In the genomic region with DNA sequence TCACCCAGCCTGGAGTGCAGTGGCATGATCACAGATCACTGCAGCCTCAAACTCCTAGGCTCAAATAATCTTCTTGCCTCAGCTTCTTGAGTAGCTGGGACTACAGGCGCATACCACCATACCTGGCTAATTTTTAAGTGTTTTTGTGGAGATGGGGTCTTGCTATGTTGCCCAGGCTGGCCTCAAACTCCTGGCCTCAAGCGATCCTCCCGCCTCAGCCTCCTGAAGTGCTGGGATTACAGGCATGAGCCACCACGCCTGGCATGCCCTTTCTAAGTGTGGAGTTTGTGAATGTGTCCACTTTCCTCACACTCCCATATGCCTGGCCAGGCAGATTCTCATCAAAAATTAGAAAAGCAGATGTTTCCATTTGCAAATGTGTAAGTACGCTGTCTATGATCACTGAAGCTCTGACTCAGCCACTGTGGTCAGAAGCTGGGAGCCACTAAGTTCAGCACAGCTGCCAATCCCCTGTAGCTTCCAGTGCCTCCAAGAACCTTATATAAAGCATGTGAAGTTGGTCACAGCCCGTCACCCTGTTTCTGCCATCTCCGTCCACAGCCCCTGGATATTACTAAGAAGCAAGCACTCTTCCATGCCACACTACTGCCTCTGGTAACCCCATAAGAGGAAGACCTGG, we compare ENCODE assay signal across 13 cellular contexts.
DNase-seq lines count a peak whose midpoint lies in the region; ATAC-seq and TF ChIP-seq lines count a peak whose summit lies in the region.
"Had no signal": no experiment of that assay in that cellular context is flagged by ENCODE, and none has a peak within 500 bp of the region (broad histone marks: within the 10 kb centered on the region; RNA-seq: fewer than 3 reads in every experiment).

No MANE protein-coding gene starts in this region.

- no peaks in the 10 kb centered on the region for H3K9me3 Mint-ChIP-seq in CD4-positive, CD25-positive, alpha-beta regulatory T cell
- H3K9me3 Mint-ChIP-seq: GM23338, immature natural killer cell had no signal

- H3K27me3 Mint-ChIP-seq in CD4-positive, CD25-positive, alpha-beta regulatory T cell, result no peaks in the 10 kb centered on the region

- ATAC-seq in CD4-positive, CD25-positive, alpha-beta regulatory T cell (ENCODE audit: low read depth in 2 of 2), result no peak
- ATAC-seq in mucosa of descending colon, result peak; percentile 15
- ATAC-seq: GM23338 had no signal

- no peak overlapping the region for H3K4me3 ChIP-seq in CD4-positive, CD25-positive, alpha-beta regulatory T cell (ENCODE audit: low read depth, low read length)
- H3K4me3 ChIP-seq in HEK293 (ENCODE audit: low read depth, low read length) (no peak overlapping the region), mucosa of descending colon (no peak overlapping the region), SJCRH30 (no peak overlapping the region), left ventricle myocardium inferior (no peak overlapping the region)
- H3K4me3 ChIP-seq: GM23338, SK-N-MC, tibial nerve had no signal

- no peaks in the 10 kb centered on the region for H3K36me3 ChIP-seq in CD4-positive, CD25-positive, alpha-beta regulatory T cell (ENCODE audit: control insufficient read depth, insufficient read depth, low read length)
- H3K36me3 ChIP-seq in HEK293 (ENCODE audit: control insufficient read depth in 2 of 2, insufficient read depth in 1 of 2, low read length in 2 of 2) (no peaks in the 10 kb centered on the region), mucosa of descending colon (ENCODE audit: low read depth) (no peaks in the 10 kb centered on the region), SJCRH30 (no peaks in the 10 kb centered on the region), left ventricle myocardium inferior (no peaks in the 10 kb centered on the region)
- H3K36me3 ChIP-seq: tibial nerve had no signal

- CTCF ChIA-PET in HEK293 (lab: Yijun Ruan, JAX), result interaction anchor here (0.6 kb wide), 1 partner anchor 354 kb away, joined by 3 read pairs; no protein-coding TSS in a partner anchor

- intact Hi-C loops in mucosa of descending colon (cut with DNase I, micrococcal nuclease) (no loop called here), left ventricle myocardium inferior (cut with micrococcal nuclease) (no loop called here)

- H3K9me3 ChIP-seq in CD4-positive, CD25-positive, alpha-beta regulatory T cell (ENCODE audit: control insufficient read depth in 2 of 2, low read length in 2 of 2), result no peaks in the 10 kb centered on the region
- H3K9me3 ChIP-seq in HEK293 (ENCODE audit: control insufficient read depth, insufficient read depth, low read depth, low read length) (no peaks in the 10 kb centered on the region), mucosa of descending colon (no peaks in the 10 kb centered on the region), SJCRH30 (replicated peaks) (no peaks in the 10 kb centered on the region), left ventricle myocardium inferior (replicated peaks) (no peaks in the 10 kb centered on the region)
- H3K9me3 ChIP-seq: tibial nerve had no signal

- H3K36me3 Mint-ChIP-seq in CD4-positive, CD25-positive, alpha-beta regulatory T cell, result peaks cover 13% of the 10 kb centered on the region

- POLR2A ChIA-PET in HEK293 (lab: Yijun Ruan, JAX), result no interaction called here

- H3K27ac Mint-ChIP-seq in CD4-positive, CD25-positive, alpha-beta regulatory T cell, result peak overlapping the region in 2 of 3 donors; percentile 27 to 85
- H3K27ac Mint-ChIP-seq: GM23338, immature natural killer cell had no signal

- H3K4me3 Mint-ChIP-seq in CD4-positive, CD25-positive, alpha-beta regulatory T cell, result peak overlapping the region in 1 of 4 donors; percentile 28
- H3K4me3 Mint-ChIP-seq: GM23338, immature natural killer cell had no signal

- no peaks in the 10 kb centered on the region for H3K27me3 ChIP-seq in CD4-positive, CD25-positive, alpha-beta regulatory T cell (ENCODE audit: control insufficient read depth, insufficient read depth, low read length)
- no peaks in the 10 kb centered on the region for H3K27me3 ChIP-seq in SJCRH30
- H3K27me3 ChIP-seq in left ventricle myocardium inferior (ENCODE audit: low read depth), result no peaks in the 10 kb centered on the region
- H3K27me3 ChIP-seq: tibial nerve had no signal

- H3K4me1 Mint-ChIP-seq in CD4-positive, CD25-positive, alpha-beta regulatory T cell, result peaks cover 30 to 74% (median 52%) of the 10 kb centered on the region in 4 donors

- peak in 1 of 3 donors; percentile 37 for DNase-seq in CD4-positive, CD25-positive, alpha-beta regulatory T cell
- DNase-seq in activated T-cell treated with anti-CD3 and anti-CD28 coated beads, Interleukin-2, amount 50 U/mL, for 48 hours, result peak; percentile 48 to 59
- DNase-seq in mucosa of descending colon (no peak), SK-N-DZ (ENCODE audit: low spot score) (no peak), SJCRH30 (no peak), left ventricle myocardium inferior (no peak)
- DNase-seq: activated CD4-positive, alpha-beta T cell treated with anti-CD3 and anti-CD28 coated beads for 4 hours; immature natural killer cell; NCI-H187 treated with DMSO at 0.1 percent for 48 hours had no signal

- TF ChIP-seq CTCF in HEK293 (tag by site-specific recombination; IDR thresholded peaks at IDR 0.05), result no peak
- no peak for TF ChIP-seq CTCF in mucosa of descending colon (IDR thresholded peaks at IDR 0.05)
- TF ChIP-seq CTCF in left ventricle myocardium inferior (IDR thresholded peaks at IDR 0.05; ENCODE audit: borderline replicate concordance), result no peak

- H3K27ac ChIP-seq in CD4-positive, CD25-positive, alpha-beta regulatory T cell (ENCODE audit: insufficient read depth, low read length, poor library complexity, severe bottlenecking), result no peak overlapping the region
- no peak overlapping the region for H3K27ac ChIP-seq in HEK293 (ENCODE audit: extremely low read depth, low read depth, low read length)
- H3K27ac ChIP-seq in SJCRH30, result no peak overlapping the region
- no peak overlapping the region for H3K27ac ChIP-seq in left ventricle myocardium inferior (replicated peaks)
- H3K27ac ChIP-seq: SK-N-MC, tibial nerve had no signal

- H3K4me1 ChIP-seq in CD4-positive, CD25-positive, alpha-beta regulatory T cell (ENCODE audit: control insufficient read depth, insufficient read depth, low read length, poor library complexity, severe bottlenecking), result peaks cover 25% of the 10 kb centered on the region
- no peaks in the 10 kb centered on the region; the same call in 1 of the 2 replicates for H3K4me1 ChIP-seq in HEK293 (ENCODE audit: control insufficient read depth, insufficient read depth, low read length)
- no peaks in the 10 kb centered on the region for H3K4me1 ChIP-seq in mucosa of descending colon (ENCODE audit: low read depth)
- H3K4me1 ChIP-seq in SJCRH30, result no peaks in the 10 kb centered on the region
- peaks cover 19% of the 10 kb centered on the region for H3K4me1 ChIP-seq in left ventricle myocardium inferior

TF ChIP-seq in HEK293, 187 proteins besides CTCF, POLR2A, EP300 and RAD21:
- peak; percentile 67; the same call in 1 of the 2 replicates for TF ChIP-seq ZNF121 (tag by site-specific recombination; IDR thresholded peaks at IDR 0.05)
- TF ChIP-seq, protein P1, sequence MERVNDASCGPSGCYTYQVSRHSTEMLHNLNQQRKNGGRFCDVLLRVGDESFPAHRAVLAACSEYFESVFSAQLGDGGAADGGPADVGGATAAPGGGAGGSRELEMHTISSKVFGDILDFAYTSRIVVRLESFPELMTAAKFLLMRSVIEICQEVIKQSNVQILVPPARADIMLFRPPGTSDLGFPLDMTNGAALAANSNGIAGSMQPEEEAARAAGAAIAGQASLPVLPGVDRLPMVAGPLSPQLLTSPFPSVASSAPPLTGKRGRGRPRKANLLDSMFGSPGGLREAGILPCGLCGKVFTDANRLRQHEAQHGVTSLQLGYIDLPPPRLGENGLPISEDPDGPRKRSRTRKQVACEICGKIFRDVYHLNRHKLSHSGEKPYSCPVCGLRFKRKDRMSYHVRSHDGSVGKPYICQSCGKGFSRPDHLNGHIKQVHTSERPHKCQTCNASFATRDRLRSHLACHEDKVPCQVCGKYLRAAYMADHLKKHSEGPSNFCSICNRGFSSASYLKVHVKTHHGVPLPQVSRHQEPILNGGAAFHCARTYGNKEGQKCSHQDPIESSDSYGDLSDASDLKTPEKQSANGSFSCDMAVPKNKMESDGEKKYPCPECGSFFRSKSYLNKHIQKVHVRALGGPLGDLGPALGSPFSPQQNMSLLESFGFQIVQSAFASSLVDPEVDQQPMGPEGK (tag by site-specific recombination; IDR thresholded peaks at IDR 0.05), result no peak

Comparison
In these comparisons a context has a peak if more than half of its experiments do, and no peak if none do; other contexts are left out.
1. DNase-seq: peak in activated T-cell treated with anti-CD3 and anti-CD28 coated beads, Interleukin-2, amount 50 U/mL, for 48 hours (2 of 2); none in mucosa of descending colon (0 of 3), SK-N-DZ (single experiment), SJCRH30 (0 of 2) and left ventricle myocardium inferior (single experiment).